In the genomic region with DNA sequence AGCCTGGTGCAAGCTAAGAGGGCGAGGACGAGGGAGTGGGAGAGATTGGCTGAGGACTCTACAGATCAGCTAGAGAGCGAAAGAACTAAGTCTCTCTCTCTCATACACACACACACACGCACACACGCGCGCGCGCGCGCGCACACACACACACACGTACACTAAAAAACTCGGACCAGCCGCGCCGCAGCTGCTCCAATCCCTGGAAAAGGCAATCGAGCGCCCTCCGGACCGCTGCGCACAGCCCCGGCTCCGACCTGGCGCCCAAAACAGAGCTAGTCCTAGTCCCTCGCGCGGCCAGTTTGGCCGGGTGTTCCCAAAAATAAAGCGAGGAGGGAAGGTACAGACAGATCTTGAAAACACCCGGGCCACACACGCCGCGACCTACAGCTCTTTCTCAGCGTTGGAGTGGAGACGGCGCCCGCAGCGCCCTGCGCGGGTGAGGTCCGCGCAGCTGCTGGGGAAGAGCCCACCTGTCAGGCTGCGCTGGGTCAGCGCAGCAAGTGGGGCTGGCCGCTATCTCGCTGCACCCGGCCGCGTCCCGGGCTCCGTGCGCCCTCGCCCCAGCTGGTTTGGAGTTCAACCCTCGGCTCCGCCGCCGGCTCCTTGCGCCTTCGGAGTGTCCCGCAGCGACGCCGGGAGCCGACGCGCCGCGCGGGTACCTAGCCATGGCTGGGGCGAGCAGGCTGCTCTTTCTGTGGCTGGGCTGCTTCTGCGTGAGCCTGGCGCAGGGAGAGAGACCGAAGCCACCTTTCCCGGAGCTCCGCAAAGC, we compare ENCODE assay signal across 8 cellular contexts. TPM values are rescaled to one million over a fixed set of nuclear protein-coding genes. Genes with fewer than 3 reads are reported as not detected.
DNase-seq lines count a peak whose midpoint lies in the region; ATAC-seq and TF ChIP-seq lines count a peak whose summit lies in the region.
"Had no signal": no experiment of that assay in that cellular context is flagged by ENCODE, and none has a peak within 500 bp of the region (broad histone marks: within the 10 kb centered on the region; RNA-seq: fewer than 3 reads in every experiment).

TSS of gene BMP3 (plus strand) at position 92 of the 772 bp plus-strand sequence. CDS start at position 669, 577 bp downstream.

- H3K4me1 ChIP-seq in lower lobe of right lung = peaks cover 7% of the 10 kb centered on the region

- peak within 1 kb of the TSS; percentile 52 for H3K4me3 ChIP-seq in lower lobe of right lung

- TF ChIP-seq POLR2A in GM18505 (IDR thresholded peaks at IDR 0.05; ENCODE audit: borderline replicate concordance, extremely low read depth, insufficient read depth, insufficient read length) = no peak

- H3K9me3 Mint-ChIP-seq in chondrocyte (ENCODE audit: low read depth) = no peaks in the 10 kb centered on the region
- no peaks in the 10 kb centered on the region for H3K9me3 Mint-ChIP-seq in type B pancreatic cell

- DNase-seq in NCI-H2107 treated with DMSO at 0.1 percent for 48 hours (lab: John Stamatoyannopoulos, UW; ENCODE audit: unreplicated experiment) (peak; percentile 63), chondrocyte (ENCODE audit: low spot score) (peak; percentile 86), lower lobe of right lung (peak; percentile 75), type B pancreatic cell (ENCODE audit: extremely low spot score, unreplicated experiment) (peak; percentile 74), NCI-H1092 treated with DMSO at 0.1 percent for 48 hours (lab: John Stamatoyannopoulos, UW) (no peak)
- no peak for DNase-seq in NK-92 treated with Interleukin-12 subunit alpha and Interleukin-12 subunit beta, amount 100 ng/mL, for 24 hours (lab: John Stamatoyannopoulos, UW)

- peaks cover 39% of the 10 kb centered on the region for H3K27me3 ChIP-seq in lower lobe of right lung (ENCODE audit: low read depth)

- H3K27ac ChIP-seq in lower lobe of right lung = peak within 1 kb of the TSS; percentile 64

- H3K27ac Mint-ChIP-seq in chondrocyte (ENCODE audit: unreplicated experiment) (no peak within 1 kb of the TSS), type B pancreatic cell (peak within 1 kb of the TSS; percentile 75)

- intact Hi-C loops in lower lobe of right lung (cut with DNase I) = no loop called here

- H3K9me3 ChIP-seq in lower lobe of right lung = no peaks in the 10 kb centered on the region

- TF ChIP-seq CTCF in chondrocyte (IDR thresholded peaks at IDR 0.05) (no peak), lower lobe of right lung (IDR thresholded peaks at IDR 0.05) (no peak), type B pancreatic cell (conservative IDR thresholded peaks at IDR 0.05) (no peak)

- H3K36me3 Mint-ChIP-seq in chondrocyte (ENCODE audit: low read depth) (no peaks in the 10 kb centered on the region), type B pancreatic cell (peaks cover 4% of the 10 kb centered on the region)

- H3K36me3 ChIP-seq in lower lobe of right lung = no peaks in the 10 kb centered on the region

- H3K27me3 Mint-ChIP-seq in chondrocyte (ENCODE audit: low read depth) (peaks cover 65% of the 10 kb centered on the region), type B pancreatic cell (peaks cover 88% of the 10 kb centered on the region)

- peak; percentile 48 for ATAC-seq in GM18505 (IDR thresholded peaks at IDR 0.05; ENCODE audit: unreplicated experiment)
- peak; percentile 80 to 87 for ATAC-seq in lower lobe of right lung

- H3K4me1 Mint-ChIP-seq in chondrocyte (ENCODE audit: low read depth) (peaks cover 16% of the 10 kb centered on the region), type B pancreatic cell (ENCODE audit: unreplicated experiment) (peaks cover 10% of the 10 kb centered on the region)

- H3K4me3 Mint-ChIP-seq in chondrocyte (ENCODE audit: unreplicated experiment) (peak within 1 kb of the TSS; percentile 69), type B pancreatic cell (peak within 1 kb of the TSS; percentile 97)

RNA-seq across cellular contexts. Expression of gene BMP3, which starts in this region (rescaled TPM):
- total RNA-seq in chondrocyte = not detected in 3 replicates
- 18.2 TPM for total RNA-seq in lower lobe of right lung
- total RNA-seq in type B pancreatic cell (ENCODE audit: low replicate concordance) = 5.5 and 10.7 TPM in 2 replicates
- total RNA-seq: T-helper 2 cell treated with Interferon-gamma antibody and Interleukin-4, amounts not matched to agents 100 ng/mL and 5 ng/mL, for 36 hours had no signal

Comparison
In these comparisons a context has a peak if more than half of its experiments do, and no peak if none do; other contexts are left out.
1. Peak in DNase-seq in chondrocyte; RNA of the gene not detected or under 1 TPM.
2. DNase-seq: peak in NCI-H2107 treated with DMSO at 0.1 percent for 48 hours (single experiment), lower lobe of right lung (single experiment) and type B pancreatic cell (single experiment); none in NCI-H1092 treated with DMSO at 0.1 percent for 48 hours (single experiment) and NK-92 treated with Interleukin-12 subunit alpha and Interleukin-12 subunit beta, amount 100 ng/mL, for 24 hours (single experiment).